ENCODE assay signal across 8 cellular contexts in the genomic region with DNA sequence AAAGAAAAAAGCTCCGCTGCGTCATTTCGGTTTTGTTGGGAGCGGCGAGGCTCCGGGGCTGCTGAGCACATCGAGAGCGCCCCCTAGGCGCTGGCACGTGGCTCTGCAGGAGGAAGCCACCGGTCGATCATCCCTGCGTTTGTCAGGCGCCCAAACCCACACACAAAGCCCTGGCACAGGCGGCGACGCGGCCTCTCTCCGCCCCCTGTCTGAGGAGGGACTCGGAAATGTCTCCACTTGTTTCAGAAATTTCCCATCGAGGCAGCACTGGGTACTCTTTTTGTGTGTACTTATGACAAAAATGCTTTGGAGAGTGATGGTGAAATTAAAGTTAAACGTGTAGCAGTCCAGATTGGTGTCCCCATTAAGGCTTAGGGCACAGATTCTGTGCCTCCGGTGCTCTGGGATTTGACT.
DNase-seq lines count a peak whose midpoint lies in the region; ATAC-seq and TF ChIP-seq lines count a peak whose summit lies in the region.

No MANE protein-coding gene starts in this region.

- H3K9me3 ChIP-seq in MM.1S (replicated peaks; ENCODE audit: insufficient read depth, low read length): no peaks in the 10 kb centered on the region

- H2AFZ ChIP-seq in MM.1S (ENCODE audit: low read length): no peak overlapping the region

- H3K27me3 ChIP-seq in MM.1S (replicated peaks; ENCODE audit: insufficient read depth, low read length): no peaks in the 10 kb centered on the region

- ATAC-seq in GM21825 (IDR thresholded peaks at IDR 0.05; ENCODE audit: unreplicated experiment): peak; percentile 52
- ATAC-seq in left lobe of liver: peak; percentile 100

- no peak overlapping the region for H3K4me3 ChIP-seq in MM.1S (ENCODE audit: low read length)

- H3F3A ChIP-seq in MM.1S (ENCODE audit: insufficient read depth, low read length): no peaks in the 10 kb centered on the region

- H3K79me2 ChIP-seq in MM.1S (ENCODE audit: low read length): no peaks in the 10 kb centered on the region

- H4K20me1 ChIP-seq in MM.1S (ENCODE audit: insufficient read depth, low read length): no peaks in the 10 kb centered on the region

- H3K9ac ChIP-seq in MM.1S (ENCODE audit: low read length): no peak overlapping the region

- peak; percentile 76 for TF ChIP-seq CTCF in MM.1S (IDR thresholded peaks at IDR 0.05; ENCODE audit: low read length)

- H3K4me2 ChIP-seq in MM.1S (ENCODE audit: low read depth, low read length): peak overlapping the region; percentile 26; the same call in 1 of the 2 replicates

- H3K27ac ChIP-seq in MM.1S (ENCODE audit: low read length) (no peak overlapping the region), caudate nucleus (ENCODE audit: low read depth, low read length) (no peak overlapping the region)

- no peaks in the 10 kb centered on the region for H3K4me1 ChIP-seq in MM.1S (ENCODE audit: low read length)

- H3K36me3 ChIP-seq in MM.1S (replicated peaks; ENCODE audit: insufficient read depth, low read length): no peaks in the 10 kb centered on the region

- no peaks in the 10 kb centered on the region for H3K9me2 ChIP-seq in MM.1S (replicated peaks; ENCODE audit: insufficient read depth, low read length)

- DNase-seq in ELF-1 (ENCODE audit: low read depth, low spot score) (peak; percentile 89), MM.1S (peak; percentile 56), SHP77 treated with DMSO at 0.1 percent for 48 hours (lab: John Stamatoyannopoulos, UW) (peak; percentile 47), caudate nucleus (lab: John Stamatoyannopoulos, UW) (peak in 55 of 61 donors; percentile 2 to 78 (median 28)), left lobe of liver (ENCODE audit: low spot score) (peak; percentile 87), GM19240 (ENCODE audit: insufficient read length, low spot score) (no peak)
- DNase-seq in stimulated activated CD8-positive, alpha-beta memory T cell treated with anti-CD3 and anti-CD28 coated beads, Interleukin-4, amount 100 ng/mL, for 24 hours (ENCODE audit: low read depth): peak; percentile 3
